Comparison of ENCODE assay signal across 17 cellular contexts in genomic region chr5:173474881-173475287, GRCh38.
DNase-seq lines count a peak whose midpoint lies in the region; ATAC-seq, FAIRE-seq and TF ChIP-seq lines count a peak whose summit lies in the region.
"Had no signal": no experiment of that assay in that cellular context is flagged by ENCODE, and none has a peak within 500 bp of the region (broad histone marks: within the 10 kb centered on the region; RNA-seq: fewer than 3 reads in every experiment).

No MANE protein-coding gene starts in this region.

- H3K27ac ChIP-seq in A549 = peak overlapping the region; percentile 22 to 82; a peak in 2 of 6 replicates
- H3K27ac ChIP-seq in gastroesophageal sphincter = peak overlapping the region; percentile 89 to 90 (median 89)
- H3K27ac ChIP-seq in prostate gland = peak overlapping the region in 1 of 2 donors; percentile 83
- H3K27ac ChIP-seq: parathyroid adenoma had no signal

- WGBS in A549 (ENCODE audit: missing lambda C conversion rate) = 37% methylated on average over 4 of the region's 5 CpGs
- 29 to 53% methylated on average over 4 of the region's 5 CpGs for WGBS in gastroesophageal sphincter (ENCODE audit: low coverage in 1 of 2), 2 donors
- 66% methylated on average over 5 of the region's 5 CpGs for WGBS in prostate gland

- H3K4me3 ChIP-seq in A549 (no peak overlapping the region), astrocyte of the spinal cord (ENCODE audit: low read depth, low read length) (no peak overlapping the region), gastroesophageal sphincter (no peak overlapping the region), prostate gland (no peak overlapping the region)
- H3K4me3 ChIP-seq: mucosa of descending colon, upper lobe of left lung had no signal

- TF ChIP-seq CTCF in A549 (IDR thresholded peaks at IDR 0.05) (no peak), astrocyte of the spinal cord (IDR thresholded peaks at IDR 0.05; ENCODE audit: low read depth, low read length) (no peak), gastroesophageal sphincter (IDR thresholded peaks at IDR 0.05) (no peak), prostate gland (IDR thresholded peaks at IDR 0.05) (no peak)

- H3K9me3 ChIP-seq in A549 (no peaks in the 10 kb centered on the region), gastroesophageal sphincter (no peaks in the 10 kb centered on the region), prostate gland (no peaks in the 10 kb centered on the region)
- H3K9me3 ChIP-seq: mucosa of descending colon, upper lobe of left lung had no signal

- no peak for DNase-seq in A549 (ENCODE audit: low read depth in 1 of 2, low spot score in 1 of 2)
- peak; percentile 60 for DNase-seq in GM04504 (ENCODE audit: low read depth)
- peak; percentile 57 for DNase-seq in astrocyte of the spinal cord (ENCODE audit: low read depth, low spot score)
- DNase-seq in prostate gland (ENCODE audit: low spot score) = no peak
- no peak for DNase-seq in HuH-7 (ENCODE audit: low spot score)
- no peak for DNase-seq in RKO (ENCODE audit: low spot score)
- DNase-seq in NCI-H748 (lab: John Stamatoyannopoulos, UW; ENCODE audit: unreplicated experiment) = no peak
- DNase-seq: activated CD4-positive, alpha-beta T cell treated with anti-CD3 and anti-CD28 coated beads for 36 hours; activated T-cell treated with anti-CD3 and anti-CD28 coated beads, Interleukin-2, amount 50 U/mL, for 24 hours; H9; kidney glomerular epithelial cell; mucosa of descending colon; OCI-M1; upper lobe of left lung had no signal

- in situ Hi-C loops in astrocyte of the spinal cord (cut with HindIII; ENCODE audit: low sequenced_read_pairs) = no loop called here

- ATAC-seq in A549 (no peak), gastroesophageal sphincter (no peak)
- ATAC-seq: activated CD4-positive, alpha-beta T cell treated with anti-CD3 and anti-CD28 coated beads for 36 hours; mucosa of descending colon had no signal

- H3K4me1 ChIP-seq in A549 = peaks cover 26% of the 10 kb centered on the region
- peaks cover 24 to 69% (median 43%) of the 10 kb centered on the region in 3 donors for H3K4me1 ChIP-seq in gastroesophageal sphincter
- H3K4me1 ChIP-seq in prostate gland (replicated peaks) = peaks cover 13% of the 10 kb centered on the region

- intact Hi-C loops in prostate gland (cut with DNase I) = no loop called here

- no peaks in the 10 kb centered on the region for H3K36me3 ChIP-seq in gastroesophageal sphincter
- no peaks in the 10 kb centered on the region for H3K36me3 ChIP-seq in prostate gland
- H3K36me3 ChIP-seq: upper lobe of left lung had no signal

- no peak overlapping the region for H3K4me2 ChIP-seq in A549

- H3K27me3 ChIP-seq in gastroesophageal sphincter (no peaks in the 10 kb centered on the region), prostate gland (replicated peaks; ENCODE audit: insufficient read depth) (no peaks in the 10 kb centered on the region)
- H3K27me3 ChIP-seq: upper lobe of left lung had no signal

- TF ChIP-seq POLR2A in A549 (IDR thresholded peaks at IDR 0.05; ENCODE audit: low read length) (no peak), gastroesophageal sphincter (IDR thresholded peaks at IDR 0.05) (no peak), prostate gland (IDR thresholded peaks at IDR 0.05) (no peak)

- POLR2A ChIA-PET in A549 (lab: Yijun Ruan, JAX) = no interaction called here

- no peak for FAIRE-seq in A549 (lab: Jason Lieb, UNC)
- FAIRE-seq: G401.6 had no signal

- no peak for TF ChIP-seq RAD21 in A549 (conservative IDR thresholded peaks at IDR 0.05 in 1 of 2, IDR thresholded peaks at IDR 0.05 in 1 of 2)

- TF ChIP-seq EP300 in A549 (IDR thresholded peaks at IDR 0.05) (no peak), gastroesophageal sphincter (IDR thresholded peaks at IDR 0.05) (no peak)

- CTCF ChIA-PET in A549 (lab: Yijun Ruan, JAX) = interaction anchor here (1.2 to 2.7 kb wide), 7 partner anchors 10 to 181 kb away, joined by 3 to 9 read pairs (median 6); no protein-coding TSS in a partner anchor

TF ChIP-seq in A549, 52 proteins besides CTCF, POLR2A, EP300 and RAD21:
- no peak for TF ChIP-seq RNF2 (IDR thresholded peaks at IDR 0.05; ENCODE audit: borderline replicate concordance, low read depth)
- no peak for TF ChIP-seq RCOR1 (IDR thresholded peaks at IDR 0.05; ENCODE audit: low read depth, low read length)
- TF ChIP-seq GATA3 (IDR thresholded peaks at IDR 0.05; ENCODE audit: borderline replicate concordance) = no peak
- TF ChIP-seq ELK1 (IDR thresholded peaks at IDR 0.05; ENCODE audit: low read depth, low read length) = no peak
- no peak for TF ChIP-seq BCL3 (IDR thresholded peaks at IDR 0.05)
- no peak for TF ChIP-seq ZNF302 (CRISPR knock-in tag; IDR thresholded peaks at IDR 0.05)
- TF ChIP-seq ESRRA (IDR thresholded peaks at IDR 0.05; ENCODE audit: borderline replicate concordance, low read length) = no peak
- no peak for TF ChIP-seq CEBPB (IDR thresholded peaks at IDR 0.05)
- TF ChIP-seq MAZ (IDR thresholded peaks at IDR 0.05; ENCODE audit: borderline replicate concordance, low read depth, low read length) = no peak
- no peak for TF ChIP-seq NPAS2 (CRISPR knock-in tag; IDR thresholded peaks at IDR 0.05; ENCODE audit: borderline replicate concordance)
- no peak for TF ChIP-seq NFE2L2 (conservative IDR thresholded peaks at IDR 0.05; ENCODE audit: low read length)
- TF ChIP-seq MAFK (IDR thresholded peaks at IDR 0.05; ENCODE audit: partially characterized antibody) = no peak
- TF ChIP-seq SREBF2 (IDR thresholded peaks at IDR 0.05) = no peak
- TF ChIP-seq HOXB13 (CRISPR knock-in tag; IDR thresholded peaks at IDR 0.05; ENCODE audit: low read depth) = no peak
- TF ChIP-seq ATOH8 (CRISPR knock-in tag; IDR thresholded peaks at IDR 0.05; ENCODE audit: low read depth) = no peak
- no peak for TF ChIP-seq HDAC2 (IDR thresholded peaks at IDR 0.05)
- no peak for TF ChIP-seq HOXA7 (CRISPR knock-in tag; IDR thresholded peaks at IDR 0.05)
- TF ChIP-seq PHF8 (IDR thresholded peaks at IDR 0.05; ENCODE audit: borderline replicate concordance, low read depth) = no peak
- TF ChIP-seq FOXS1 (CRISPR knock-in tag; IDR thresholded peaks at IDR 0.05) = no peak
- no peak for TF ChIP-seq FOSL2 (IDR thresholded peaks at IDR 0.05)
- no peak for TF ChIP-seq FOSL2 (CRISPR knock-in tag; IDR thresholded peaks at IDR 0.05)
TF ChIP-seq in A549: peak in this region for 0.

Comparison
In these comparisons a context has a peak if more than half of its experiments do, and no peak if none do; other contexts are left out.
1. DNase-seq: peak in GM04504 (single experiment) and astrocyte of the spinal cord (single experiment); none in A549 (0 of 2), prostate gland (single experiment), HuH-7 (single experiment), RKO (single experiment) and NCI-H748 (single experiment).